8 cellular contexts compared by ENCODE assay signal in the genomic region with DNA sequence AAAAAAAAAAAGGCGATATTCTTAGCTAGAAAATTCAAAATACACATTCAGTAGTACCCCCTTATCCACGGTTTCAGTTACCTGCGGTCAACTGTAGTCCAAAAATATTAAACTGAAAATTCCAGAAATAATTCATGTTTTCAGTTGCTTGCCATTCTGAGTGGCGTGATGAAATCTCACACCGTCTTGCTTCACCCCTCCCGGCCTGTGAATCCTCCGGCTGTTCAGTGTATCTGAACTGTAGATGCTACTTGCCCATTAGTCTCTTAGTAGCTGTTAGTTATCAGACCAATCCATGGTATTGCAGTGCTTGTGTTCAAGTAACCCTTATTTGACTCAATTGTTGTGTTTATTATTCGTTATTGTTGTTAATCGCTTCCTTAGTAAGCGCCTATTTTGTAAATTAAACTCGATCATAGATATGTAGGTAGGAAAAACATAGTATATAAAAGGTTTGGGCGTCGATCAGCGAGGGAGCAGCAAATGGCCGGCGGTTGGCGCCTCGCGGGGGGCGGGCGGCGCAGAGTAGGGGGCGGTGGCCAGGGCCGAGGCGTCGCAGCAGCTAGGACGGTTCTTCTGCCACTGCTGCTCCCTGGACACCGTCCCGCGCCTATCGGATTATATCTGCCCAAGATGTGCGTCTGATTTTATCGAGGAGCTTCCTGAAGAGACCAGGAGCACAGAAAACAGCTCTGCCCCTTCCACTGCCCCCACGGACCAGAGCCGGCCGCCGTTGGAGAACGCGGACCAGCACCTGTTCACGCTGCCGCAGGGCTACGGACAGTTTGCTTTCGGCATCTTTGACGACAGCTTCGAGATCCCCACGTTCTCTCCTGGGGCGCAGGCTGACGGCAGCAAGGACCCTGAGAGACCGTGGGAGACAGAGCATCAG. TPM values are rescaled to one million over a fixed set of nuclear protein-coding genes. Genes with fewer than 3 reads are reported as not detected.
DNase-seq lines count a peak whose midpoint lies in the region; ATAC-seq and TF ChIP-seq lines count a peak whose summit lies in the region.

No MANE protein-coding gene starts in this region.

- no peak overlapping the region for H3K27ac Mint-ChIP-seq in endothelial cell (ENCODE audit: unreplicated experiment)

- H3K27me3 Mint-ChIP-seq in endothelial cell (ENCODE audit: unreplicated experiment): peaks cover 3% of the 10 kb centered on the region

- no peaks in the 10 kb centered on the region for H3K9me3 ChIP-seq in BE2C
- H3K9me3 ChIP-seq in effector memory CD4-positive, alpha-beta T cell (ENCODE audit: control insufficient read depth, low read length): no peaks in the 10 kb centered on the region
- H3K9me3 ChIP-seq in neutrophil: no peaks in the 10 kb centered on the region

- TF ChIP-seq CTCF in BE2C (IDR thresholded peaks at IDR 0.05; ENCODE audit: low read depth, low read length): no peak
- no peak for TF ChIP-seq CTCF in neutrophil (IDR thresholded peaks at IDR 0.05)
- TF ChIP-seq CTCF in endothelial cell (IDR thresholded peaks at IDR 0.05; ENCODE audit: unreplicated experiment): no peak

- no peak overlapping the region for H3K4me3 Mint-ChIP-seq in endothelial cell (ENCODE audit: unreplicated experiment)

- H3K4me1 ChIP-seq in BE2C (no peaks in the 10 kb centered on the region), neutrophil (ENCODE audit: control insufficient read depth in 1 of 2, insufficient read depth in 1 of 2, low read depth in 1 of 2, low read length in 1 of 2) (peaks cover 16 to 22% of the 10 kb centered on the region in 2 experiments)
- peaks cover 15% of the 10 kb centered on the region for H3K4me1 ChIP-seq in effector memory CD4-positive, alpha-beta T cell (ENCODE audit: control insufficient read depth, insufficient read depth, low read length, poor library complexity, severe bottlenecking)

- no peaks in the 10 kb centered on the region for H3K36me3 Mint-ChIP-seq in endothelial cell (ENCODE audit: low read depth, unreplicated experiment)

- H3K4me3 ChIP-seq in BE2C (ENCODE audit: low read depth, low read length) (peak overlapping the region; percentile 44), neutrophil (ENCODE audit: low read depth in 1 of 2, low read length in 1 of 2) (peak overlapping the region; percentile 35 to 55)
- peak overlapping the region; percentile 43 for H3K4me3 ChIP-seq in effector memory CD4-positive, alpha-beta T cell (ENCODE audit: insufficient read depth, low read depth, low read length, poor library complexity, severe bottlenecking)

- H3K36me3 ChIP-seq in BE2C (no peaks in the 10 kb centered on the region), neutrophil (no peaks in the 10 kb centered on the region)
- H3K36me3 ChIP-seq in effector memory CD4-positive, alpha-beta T cell (ENCODE audit: control insufficient read depth, insufficient read depth, low read length): no peaks in the 10 kb centered on the region

- DNase-seq in BE2C: peak; percentile 11
- no peak for DNase-seq in effector memory CD4-positive, alpha-beta T cell
- no peak for DNase-seq in endothelial cell (ENCODE audit: low spot score)
- DNase-seq in NCI-H1092 (lab: John Stamatoyannopoulos, UW): no peak
- no peak for DNase-seq in foreskin melanocyte

- H3K9me3 Mint-ChIP-seq in endothelial cell (ENCODE audit: unreplicated experiment): no peaks in the 10 kb centered on the region

- H3K27ac ChIP-seq in effector memory CD4-positive, alpha-beta T cell (ENCODE audit: insufficient read depth, low read length, poor library complexity, severe bottlenecking): no peak overlapping the region
- H3K27ac ChIP-seq in neutrophil: no peak overlapping the region

- no peaks in the 10 kb centered on the region for H3K4me1 Mint-ChIP-seq in endothelial cell (ENCODE audit: unreplicated experiment)

- H3K27me3 ChIP-seq in BE2C: peaks cover 33% of the 10 kb centered on the region
- peaks cover 24% of the 10 kb centered on the region for H3K27me3 ChIP-seq in effector memory CD4-positive, alpha-beta T cell (replicated peaks; ENCODE audit: control insufficient read depth, insufficient read depth, low read length, poor library complexity, severe bottlenecking)
- peaks cover 95% of the 10 kb centered on the region for H3K27me3 ChIP-seq in neutrophil

- ATAC-seq in HG02623 (IDR thresholded peaks at IDR 0.05; ENCODE audit: unreplicated experiment): peak; percentile 18
- ATAC-seq in GM19324 (IDR thresholded peaks at IDR 0.05; ENCODE audit: low FRiP score, unreplicated experiment): no peak

RNA-seq across cellular contexts. Expression of a gene that starts 39.8 kb away (rescaled TPM):
- polyA plus RNA-seq in BE2C (2012; ENCODE audit: insufficient read depth, insufficient read length, low read depth): 126 TPM
- 24.6 TPM for total RNA-seq in endothelial cell (ENCODE audit: unreplicated experiment)
